Comparison of ENCODE assay signal across 19 cellular contexts in the genomic region with DNA sequence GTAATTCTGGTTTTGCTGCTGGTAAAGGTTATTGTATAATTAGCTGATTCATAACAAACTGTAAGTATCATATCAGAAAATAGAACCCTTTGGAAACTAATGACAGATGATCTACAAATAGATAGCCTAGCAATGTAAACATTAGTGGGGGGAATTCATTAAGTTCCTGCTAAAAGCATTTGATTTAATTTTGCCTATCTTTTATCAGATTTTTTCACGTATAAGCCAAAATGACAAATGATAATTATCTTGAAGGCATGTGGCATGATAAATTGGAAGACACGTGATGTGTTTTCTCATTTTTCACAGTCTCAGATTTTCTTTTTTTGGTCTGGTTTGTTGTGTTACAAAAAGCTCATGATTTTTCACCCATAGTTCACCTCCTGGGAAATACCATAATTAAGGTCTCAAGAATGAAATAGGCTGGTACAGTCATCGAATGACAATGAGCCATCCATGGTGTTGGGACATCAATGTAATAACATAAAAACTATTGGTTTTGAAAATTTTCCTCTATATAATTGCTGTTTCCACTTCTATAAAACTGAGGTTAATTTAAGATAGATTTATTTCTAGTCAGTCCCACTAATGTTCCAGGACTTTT.
DNase-seq lines count a peak whose midpoint lies in the region; ATAC-seq and TF ChIP-seq lines count a peak whose summit lies in the region.
"Had no signal": no experiment of that assay in that cellular context is flagged by ENCODE, and none has a peak within 500 bp of the region (broad histone marks: within the 10 kb centered on the region; RNA-seq: fewer than 3 reads in every experiment).

No MANE protein-coding gene starts in this region.

- H3K9me3 Mint-ChIP-seq in MCF 10A (ENCODE audit: unreplicated experiment) (no peaks in the 10 kb centered on the region), type B pancreatic cell (peaks cover 20% of the 10 kb centered on the region)
- peaks cover 2% of the 10 kb centered on the region for H3K9me3 Mint-ChIP-seq in activated naive CD8-positive, alpha-beta T cell treated with anti-CD3 and anti-CD28 coated beads for 36 hours

- H3K9me2 ChIP-seq in hepatocyte (replicated peaks; ENCODE audit: insufficient read depth) = no peaks in the 10 kb centered on the region

- H3K27ac Mint-ChIP-seq in MCF 10A (ENCODE audit: low read depth, unreplicated experiment) (peak overlapping the region; percentile 9), type B pancreatic cell (peak overlapping the region; percentile 37)
- no peak overlapping the region for H3K27ac Mint-ChIP-seq in activated naive CD8-positive, alpha-beta T cell treated with anti-CD3 and anti-CD28 coated beads for 36 hours

- H3K4me1 Mint-ChIP-seq in MCF 10A (ENCODE audit: insufficient read depth, unreplicated experiment) (peaks cover 12% of the 10 kb centered on the region), type B pancreatic cell (ENCODE audit: unreplicated experiment) (peaks cover 46% of the 10 kb centered on the region)
- peaks cover 8% of the 10 kb centered on the region for H3K4me1 Mint-ChIP-seq in activated naive CD8-positive, alpha-beta T cell treated with anti-CD3 and anti-CD28 coated beads for 36 hours

- H3K9me3 ChIP-seq in breast epithelium (no peaks in the 10 kb centered on the region), hepatocyte (ENCODE audit: low read depth) (no peaks in the 10 kb centered on the region)
- H3K9me3 ChIP-seq: BE2C, ovary had no signal

- H3K27me3 Mint-ChIP-seq in MCF 10A (ENCODE audit: insufficient read depth, unreplicated experiment) (no peaks in the 10 kb centered on the region), type B pancreatic cell (no peaks in the 10 kb centered on the region)
- no peaks in the 10 kb centered on the region for H3K27me3 Mint-ChIP-seq in activated naive CD8-positive, alpha-beta T cell treated with anti-CD3 and anti-CD28 coated beads for 36 hours

- H3K4me3 Mint-ChIP-seq in MCF 10A (ENCODE audit: unreplicated experiment) (no peak overlapping the region), type B pancreatic cell (no peak overlapping the region)
- H3K4me3 Mint-ChIP-seq in activated naive CD8-positive, alpha-beta T cell treated with anti-CD3 and anti-CD28 coated beads for 36 hours = no peak overlapping the region
- H3K4me3 Mint-ChIP-seq: nephron had no signal

- H3K4me1 ChIP-seq in breast epithelium = peaks cover 0 to 13% of the 10 kb centered on the region in 2 donors
- peaks cover 5% of the 10 kb centered on the region for H3K4me1 ChIP-seq in hepatocyte (ENCODE audit: insufficient read depth)

- no peaks in the 10 kb centered on the region for H3K36me3 ChIP-seq in breast epithelium
- no peaks in the 10 kb centered on the region for H3K36me3 ChIP-seq in hepatocyte (replicated peaks; ENCODE audit: insufficient read depth, low read depth)
- H3K36me3 ChIP-seq: BE2C, ovary had no signal

- no peaks in the 10 kb centered on the region for H4K20me1 ChIP-seq in hepatocyte (ENCODE audit: insufficient read depth, poor library complexity, severe bottlenecking)

- intact Hi-C loops in MCF 10A (cut with micrococcal nuclease) = no loop called here
- intact Hi-C loops in breast epithelium (cut with DNase I; ENCODE audit: low total_unique reads) = loop anchor here (10.0 kb wide), 1 partner anchor 722 kb away; no protein-coding TSS in a partner anchor
- intact Hi-C loops in Right ventricle myocardium inferior (cut with DNase I) = no loop called here

- TF ChIP-seq CTCF in MCF 10A (IDR thresholded peaks at IDR 0.05; ENCODE audit: unreplicated experiment) (no peak), breast epithelium (IDR thresholded peaks at IDR 0.05) (no peak), hepatocyte (IDR thresholded peaks at IDR 0.05; ENCODE audit: poor library complexity) (no peak), type B pancreatic cell (conservative IDR thresholded peaks at IDR 0.05) (no peak)

- WGBS in hepatocyte (ENCODE audit: low lambda C conversion rate, missing lambda C conversion rate) = 60% methylated on average over 3 of the region's 3 CpGs

- H3K79me2 ChIP-seq in hepatocyte = no peaks in the 10 kb centered on the region

- H3K4me3 ChIP-seq in breast epithelium (no peak overlapping the region), hepatocyte (no peak overlapping the region)
- H3K4me3 ChIP-seq: ovary had no signal

- H2AFZ ChIP-seq in hepatocyte = no peak overlapping the region

- BruUV-seq in MCF 10A (replicated peaks; lab: Mats Ljungman, UMichigan) = no TSS peak

- no peak overlapping the region for H3K27ac ChIP-seq in breast epithelium
- H3K27ac ChIP-seq in hepatocyte = peak overlapping the region; percentile 62
- H3K27ac ChIP-seq: ovary had no signal

- H3K27me3 ChIP-seq in breast epithelium (no peaks in the 10 kb centered on the region), hepatocyte (no peaks in the 10 kb centered on the region)
- H3K27me3 ChIP-seq: BE2C, ovary had no signal

- ATAC-seq in SK-N-SH treated with all-trans-retinoic acid at 6 μM for 48 hours (no peak), GM21786 (IDR thresholded peaks at IDR 0.05; ENCODE audit: unreplicated experiment) (no peak), Right ventricle myocardium inferior (no peak)

- CTCF ChIA-PET in MCF 10A (lab: Yijun Ruan, JAX) = interaction anchor here (0.6 to 1.5 kb wide), 4 partner anchors 20 to 117 kb away, joined by 3 read pairs; no protein-coding TSS in a partner anchor

- POLR2A ChIA-PET in MCF 10A (lab: Yijun Ruan, JAX) = interaction anchor here (1.0 to 1.3 kb wide), 3 partner anchors 12 to 79 kb away, joined by 3 to 4 read pairs (median 4); no protein-coding TSS in a partner anchor

- DNase-seq in MCF 10A (ENCODE audit: unreplicated experiment) (peak; percentile 14), breast epithelium (ENCODE audit: low spot score in 2 of 2) (no peak), hepatocyte (ENCODE audit: low spot score) (no peak), type B pancreatic cell (ENCODE audit: extremely low spot score, unreplicated experiment) (no peak), Right ventricle myocardium inferior (ENCODE audit: missing footprints) (no peak)
- DNase-seq in activated naive CD8-positive, alpha-beta T cell treated with anti-CD3 and anti-CD28 coated beads for 36 hours = no peak
- DNase-seq: activated CD4-positive, alpha-beta T cell treated with anti-CD3 and anti-CD28 coated beads for 48 hours; activated CD8-positive, alpha-beta memory T cell treated with anti-CD3 and anti-CD28 coated beads for 24 hours; activated effector memory CD4-positive, alpha-beta T cell treated with anti-CD3 and anti-CD28 coated beads, Interleukin-2, amount 50 U/mL, for 16 hours; BE2C; DMS79 treated with DMSO at 0.1 percent for 48 hours; glutamatergic neuron; HCEC 1CT; NCI-H446; ovary; stimulated activated naive CD4-positive, alpha-beta T cell had no signal

- H3K36me3 Mint-ChIP-seq in MCF 10A (ENCODE audit: insufficient read depth, unreplicated experiment) = no peaks in the 10 kb centered on the region
- H3K36me3 Mint-ChIP-seq in type B pancreatic cell = no peaks in the 10 kb centered on the region
- peaks cover 2% of the 10 kb centered on the region for H3K36me3 Mint-ChIP-seq in activated naive CD8-positive, alpha-beta T cell treated with anti-CD3 and anti-CD28 coated beads for 36 hours

- H3K4me2 ChIP-seq in hepatocyte = no peak overlapping the region

- TF ChIP-seq POLR2A in breast epithelium (IDR thresholded peaks at IDR 0.05) = no peak

TF ChIP-seq in SK-N-SH treated with all-trans-retinoic acid at 6 μM for 48 hours, 23 proteins besides CTCF, POLR2A, EP300 and RAD21 (continues in another document):
- no peak for TF ChIP-seq RARB (CRISPR knock-in tag; IDR thresholded peaks at IDR 0.05)
- peak; percentile 98 for TF ChIP-seq TCF4 (CRISPR knock-in tag; IDR thresholded peaks at IDR 0.05; ENCODE audit: borderline replicate concordance)
- TF ChIP-seq CSDC2 (CRISPR knock-in tag; IDR thresholded peaks at IDR 0.05) = peak; percentile 88; the same call in 1 of the 2 replicates
- TF ChIP-seq ESRRG (CRISPR knock-in tag; IDR thresholded peaks at IDR 0.05) = peak; percentile 96
- TF ChIP-seq SNAI2 (CRISPR knock-in tag; IDR thresholded peaks at IDR 0.05) = peak; percentile 65
- TF ChIP-seq, protein P1, sequence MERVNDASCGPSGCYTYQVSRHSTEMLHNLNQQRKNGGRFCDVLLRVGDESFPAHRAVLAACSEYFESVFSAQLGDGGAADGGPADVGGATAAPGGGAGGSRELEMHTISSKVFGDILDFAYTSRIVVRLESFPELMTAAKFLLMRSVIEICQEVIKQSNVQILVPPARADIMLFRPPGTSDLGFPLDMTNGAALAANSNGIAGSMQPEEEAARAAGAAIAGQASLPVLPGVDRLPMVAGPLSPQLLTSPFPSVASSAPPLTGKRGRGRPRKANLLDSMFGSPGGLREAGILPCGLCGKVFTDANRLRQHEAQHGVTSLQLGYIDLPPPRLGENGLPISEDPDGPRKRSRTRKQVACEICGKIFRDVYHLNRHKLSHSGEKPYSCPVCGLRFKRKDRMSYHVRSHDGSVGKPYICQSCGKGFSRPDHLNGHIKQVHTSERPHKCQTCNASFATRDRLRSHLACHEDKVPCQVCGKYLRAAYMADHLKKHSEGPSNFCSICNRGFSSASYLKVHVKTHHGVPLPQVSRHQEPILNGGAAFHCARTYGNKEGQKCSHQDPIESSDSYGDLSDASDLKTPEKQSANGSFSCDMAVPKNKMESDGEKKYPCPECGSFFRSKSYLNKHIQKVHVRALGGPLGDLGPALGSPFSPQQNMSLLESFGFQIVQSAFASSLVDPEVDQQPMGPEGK (CRISPR knock-in tag; IDR thresholded peaks at IDR 0.05; ENCODE audit: borderline replicate concordance) = peak; percentile 95
- TF ChIP-seq, protein P2, sequence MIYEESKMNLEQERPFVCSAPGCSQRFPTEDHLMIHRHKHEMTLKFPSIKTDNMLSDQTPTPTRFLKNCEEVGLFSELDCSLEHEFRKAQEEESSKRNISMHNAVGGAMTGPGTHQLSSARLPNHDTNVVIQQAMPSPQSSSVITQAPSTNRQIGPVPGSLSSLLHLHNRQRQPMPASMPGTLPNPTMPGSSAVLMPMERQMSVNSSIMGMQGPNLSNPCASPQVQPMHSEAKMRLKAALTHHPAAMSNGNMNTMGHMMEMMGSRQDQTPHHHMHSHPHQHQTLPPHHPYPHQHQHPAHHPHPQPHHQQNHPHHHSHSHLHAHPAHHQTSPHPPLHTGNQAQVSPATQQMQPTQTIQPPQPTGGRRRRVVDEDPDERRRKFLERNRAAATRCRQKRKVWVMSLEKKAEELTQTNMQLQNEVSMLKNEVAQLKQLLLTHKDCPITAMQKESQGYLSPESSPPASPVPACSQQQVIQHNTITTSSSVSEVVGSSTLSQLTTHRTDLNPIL (CRISPR knock-in tag; IDR thresholded peaks at IDR 0.05; ENCODE audit: low read depth) = peak; percentile 98
- TF ChIP-seq GLIS3 (CRISPR knock-in tag; IDR thresholded peaks at IDR 0.05) = peak; percentile 98
- no peak for TF ChIP-seq PPARA (CRISPR knock-in tag; IDR thresholded peaks at IDR 0.05; ENCODE audit: borderline replicate concordance)
- peak; percentile 61 for TF ChIP-seq ZNF70 (CRISPR knock-in tag; IDR thresholded peaks at IDR 0.05)
